1 cellular context compared by ENCODE assay signal in genomic region chr4:98143001-98143899, GRCh38.
A peak's percentile ranks its signal among the peaks of the same experiment; 100 is the strongest.
TF ChIP-seq lines count a peak whose summit lies in the region.

STPG2 (minus strand) TSS chr4:98143476.

TF ChIP-seq in HEK293, 187 proteins besides CTCF, POLR2A, EP300 and RAD21 (continued from another document and continues in another):
- TF ChIP-seq TSHZ1 (tag by site-specific recombination; IDR thresholded peaks at IDR 0.05; ENCODE audit: borderline replicate concordance) (no peak), ZFP41 (tag by site-specific recombination; IDR thresholded peaks at IDR 0.05; ENCODE audit: borderline replicate concordance) (no peak), ZNF354C (tag by site-specific recombination; IDR thresholded peaks at IDR 0.05; ENCODE audit: borderline replicate concordance, low read depth) (no peak), ZBTB11 (tag by site-specific recombination; conservative IDR thresholded peaks at IDR 0.05; ENCODE audit: low read depth) (peak; percentile 66), ZNF791 (tag by site-specific recombination; IDR thresholded peaks at IDR 0.05) (no peak), ZFP3 (tag by site-specific recombination; IDR thresholded peaks at IDR 0.05; ENCODE audit: low read depth) (no peak), ZBTB49 (tag by site-specific recombination; IDR thresholded peaks at IDR 0.05; ENCODE audit: low read depth) (no peak), ZNF426 (tag by site-specific recombination; IDR thresholded peaks at IDR 0.05) (no peak), ZNF324 (tag by site-specific recombination; IDR thresholded peaks at IDR 0.05) (no peak), ZBTB26 (tag by site-specific recombination; optimal IDR thresholded peaks at IDR 0.05) (peak; percentile 21), ZNF280C (tag by site-specific recombination; IDR thresholded peaks at IDR 0.05) (no peak), SCRT1 (tag by site-specific recombination; IDR thresholded peaks at IDR 0.05; ENCODE audit: borderline replicate concordance) (no peak), ZNF549 (tag by site-specific recombination; IDR thresholded peaks at IDR 0.05) (no peak), ZNF449 (tag by site-specific recombination; IDR thresholded peaks at IDR 0.05) (no peak), ZNF571 (tag by site-specific recombination; IDR thresholded peaks at IDR 0.05) (no peak), KLF17 (tag by site-specific recombination; IDR thresholded peaks at IDR 0.05) (no peak), ZNF513 (tag by site-specific recombination; IDR thresholded peaks at IDR 0.05) (no peak), BCL11B (tag by site-specific recombination; IDR thresholded peaks at IDR 0.05; ENCODE audit: low read depth) (no peak), ZNF350 (tag by site-specific recombination; IDR thresholded peaks at IDR 0.05) (no peak), ELK4 (IDR thresholded peaks at IDR 0.05; ENCODE audit: borderline replicate concordance, low read depth, low read length) (no peak), ZBTB6 (tag by site-specific recombination; IDR thresholded peaks at IDR 0.05) (no peak), ZNF776 (tag by site-specific recombination; IDR thresholded peaks at IDR 0.05; ENCODE audit: borderline replicate concordance) (no peak), ZFHX2 (tag by site-specific recombination; conservative IDR thresholded peaks at IDR 0.05) (peak; percentile 43), ZNF677 (tag by site-specific recombination; IDR thresholded peaks at IDR 0.05) (no peak), ZNF518A (tag by site-specific recombination; conservative IDR thresholded peaks at IDR 0.05; ENCODE audit: low read depth) (peak; percentile 90), SCRT2 (tag by site-specific recombination; IDR thresholded peaks at IDR 0.05) (no peak)
